Comparison of ENCODE assay signal across 8 cellular contexts in genomic region chr11:65095974-65096806, GRCh38.
A peak's percentile ranks its signal among the peaks of the same experiment; 100 is the strongest.
DNase-seq lines count a peak whose midpoint lies in the region; TF ChIP-seq lines count a peak whose summit lies in the region.

Gene VPS51, plus strand, starts transcription at chr11:65096214. Its CDS starts 37 bp downstream, at chr11:65096251.

- H3K36me3 ChIP-seq in HEK293 (ENCODE audit: control insufficient read depth in 2 of 2, insufficient read depth in 1 of 2, low read length in 2 of 2) (peaks cover 0 to 8% of the 10 kb centered on the region in 2 experiments; a peak in 2 of 3 replicates), SK-N-MC (ENCODE audit: insufficient read depth, low read length) (no peaks in the 10 kb centered on the region)

- no peaks in the 10 kb centered on the region for H3K9me3 ChIP-seq in HEK293 (ENCODE audit: control insufficient read depth, insufficient read depth, low read depth, low read length)
- H3K9me3 ChIP-seq in SK-N-MC (ENCODE audit: low read depth, low read length) = no peaks in the 10 kb centered on the region

- H3K9me3 Mint-ChIP-seq in activated naive CD4-positive, alpha-beta T cell treated with anti-CD3 and anti-CD28 coated beads, Interleukin-2, amount 10 ng/mL, durations not matched to agents 7 days and 5 days = no peaks in the 10 kb centered on the region

- CTCF ChIA-PET in HEK293 (lab: Yijun Ruan, JAX) = interaction anchor here (0.5 to 8.8 kb wide), 3 partner anchors 16 to 219 kb away, joined by 3 to 110 read pairs (median 3); partner anchors contain the start of gene TM7SF2
- CTCF ChIA-PET in activated naive CD4-positive, alpha-beta T cell treated with anti-CD3 and anti-CD28 coated beads, Interleukin-2, amount 10 ng/mL, durations not matched to agents 7 days and 5 days (lab: Charles Lee) = interaction anchor here (1.7 to 5.0 kb wide), 2 partner anchors 15 to 82 kb away, joined by 7 to 60 read pairs; partner anchors contain the start of genes ARL2 and TM7SF2

- peak; percentile 74 for DNase-seq in GDM1 (lab: John Stamatoyannopoulos, UW)
- peak; percentile 94 for DNase-seq in NAMALWA (ENCODE audit: low spot score)
- peak; percentile 76 for DNase-seq in SK-N-MC (ENCODE audit: low read depth, low spot score)
- peak; percentile 93 for DNase-seq in activated naive CD4-positive, alpha-beta T cell treated with anti-CD3 and anti-CD28 coated beads, Interleukin-2, amount 10 ng/mL, durations not matched to agents 7 days and 5 days
- DNase-seq in germinal center (ENCODE audit: low spot score) = peak; percentile 91
- peak; percentile 50 for DNase-seq in non-pigmented ciliary epithelial cell (ENCODE audit: low read depth)
- peak; percentile 38 to 92 (median 77) for DNase-seq in substantia nigra (lab: John Stamatoyannopoulos, UW)

- H3K4me1 Mint-ChIP-seq in activated naive CD4-positive, alpha-beta T cell treated with anti-CD3 and anti-CD28 coated beads, Interleukin-2, amount 10 ng/mL, durations not matched to agents 7 days and 5 days = peaks cover 22% of the 10 kb centered on the region

- H3K27ac ChIP-seq in HEK293 (ENCODE audit: extremely low read depth, low read depth, low read length) (peak within 1 kb of the TSS; percentile 60; the same call in 1 of the 2 replicates), SK-N-MC (peak within 1 kb of the TSS; percentile 64; the same call in 1 of the 2 replicates), substantia nigra (ENCODE audit: low read depth, low read length, poor library complexity, severe bottlenecking) (peak within 1 kb of the TSS; percentile 94)

- H3K36me3 Mint-ChIP-seq in activated naive CD4-positive, alpha-beta T cell treated with anti-CD3 and anti-CD28 coated beads, Interleukin-2, amount 10 ng/mL, durations not matched to agents 7 days and 5 days = peaks cover 8% of the 10 kb centered on the region

- H3K27ac Mint-ChIP-seq in activated naive CD4-positive, alpha-beta T cell treated with anti-CD3 and anti-CD28 coated beads, Interleukin-2, amount 10 ng/mL, durations not matched to agents 7 days and 5 days = peak within 1 kb of the TSS; percentile 98

- POLR2A ChIA-PET in HEK293 (lab: Yijun Ruan, JAX) = interaction anchor here (1.2 to 2.6 kb wide), 10 partner anchors 11 to 318 kb away, joined by 4 to 24 read pairs (median 6); partner anchors contain the start of genes ARL2, CDCA5, FAU and MRPL49

- H3K27me3 Mint-ChIP-seq in activated naive CD4-positive, alpha-beta T cell treated with anti-CD3 and anti-CD28 coated beads, Interleukin-2, amount 10 ng/mL, durations not matched to agents 7 days and 5 days = no peaks in the 10 kb centered on the region

- peaks cover 3% of the 10 kb centered on the region; the same call in 1 of the 2 replicates for H3K4me1 ChIP-seq in HEK293 (ENCODE audit: control insufficient read depth, insufficient read depth, low read length)

- H3K4me3 Mint-ChIP-seq in activated naive CD4-positive, alpha-beta T cell treated with anti-CD3 and anti-CD28 coated beads, Interleukin-2, amount 10 ng/mL, durations not matched to agents 7 days and 5 days = peak within 1 kb of the TSS; percentile 92

- no peak for TF ChIP-seq CTCF in HEK293 (tag by site-specific recombination; IDR thresholded peaks at IDR 0.05)

- peak within 1 kb of the TSS; percentile 88 for H3K9ac ChIP-seq in SK-N-MC (ENCODE audit: insufficient read length)

- H3K4me3 ChIP-seq in HEK293 (ENCODE audit: low read depth, low read length) (peak within 1 kb of the TSS; percentile 61), SK-N-MC (peak within 1 kb of the TSS; percentile 91)

TF ChIP-seq in HEK293, 187 proteins besides CTCF, POLR2A, EP300 and RAD21 (continues in another document):
- peak; percentile 74 for TF ChIP-seq SP2 (tag by site-specific recombination; IDR thresholded peaks at IDR 0.05)
- TF ChIP-seq, protein P1, sequence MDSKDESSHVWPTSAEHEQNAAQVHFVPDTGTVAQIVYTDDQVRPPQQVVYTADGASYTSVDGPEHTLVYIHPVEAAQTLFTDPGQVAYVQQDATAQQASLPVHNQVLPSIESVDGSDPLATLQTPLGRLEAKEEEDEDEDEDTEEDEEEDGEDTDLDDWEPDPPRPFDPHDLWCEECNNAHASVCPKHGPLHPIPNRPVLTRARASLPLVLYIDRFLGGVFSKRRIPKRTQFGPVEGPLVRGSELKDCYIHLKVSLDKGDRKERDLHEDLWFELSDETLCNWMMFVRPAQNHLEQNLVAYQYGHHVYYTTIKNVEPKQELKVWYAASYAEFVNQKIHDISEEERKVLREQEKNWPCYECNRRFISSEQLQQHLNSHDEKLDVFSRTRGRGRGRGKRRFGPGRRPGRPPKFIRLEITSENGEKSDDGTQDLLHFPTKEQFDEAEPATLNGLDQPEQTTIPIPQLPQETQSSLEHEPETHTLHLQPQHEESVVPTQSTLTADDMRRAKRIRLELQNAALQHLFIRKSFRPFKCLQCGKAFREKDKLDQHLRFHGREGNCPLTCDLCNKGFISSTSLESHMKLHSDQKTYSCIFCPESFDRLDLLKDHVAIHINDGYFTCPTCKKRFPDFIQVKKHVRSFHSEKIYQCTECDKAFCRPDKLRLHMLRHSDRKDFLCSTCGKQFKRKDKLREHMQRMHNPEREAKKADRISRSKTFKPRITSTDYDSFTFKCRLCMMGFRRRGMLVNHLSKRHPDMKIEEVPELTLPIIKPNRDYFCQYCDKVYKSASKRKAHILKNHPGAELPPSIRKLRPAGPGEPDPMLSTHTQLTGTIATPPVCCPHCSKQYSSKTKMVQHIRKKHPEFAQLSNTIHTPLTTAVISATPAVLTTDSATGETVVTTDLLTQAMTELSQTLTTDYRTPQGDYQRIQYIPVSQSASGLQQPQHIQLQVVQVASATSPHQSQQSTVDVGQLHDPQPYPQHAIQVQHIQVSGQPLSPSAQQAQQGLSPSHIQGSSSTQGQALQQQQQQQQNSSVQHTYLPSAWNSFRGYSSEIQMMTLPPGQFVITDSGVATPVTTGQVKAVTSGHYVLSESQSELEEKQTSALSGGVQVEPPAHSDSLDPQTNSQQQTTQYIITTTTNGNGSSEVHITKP (tag by site-specific recombination; IDR thresholded peaks at IDR 0.05) = peak; percentile 56
- peak; percentile 83; the same call in 1 of the 2 replicates for TF ChIP-seq ZNF785 (tag by site-specific recombination; IDR thresholded peaks at IDR 0.05)
- peak; percentile 96 for TF ChIP-seq YY1 (tag by site-specific recombination; IDR thresholded peaks at IDR 0.05)
- peak; percentile 54 for TF ChIP-seq ZNF843 (tag by site-specific recombination; IDR thresholded peaks at IDR 0.05)
- TF ChIP-seq INSM2 (tag by site-specific recombination; IDR thresholded peaks at IDR 0.05) = peak; percentile 89
- no peak for TF ChIP-seq ZNF473 (tag by site-specific recombination; IDR thresholded peaks at IDR 0.05)
- peak; percentile 67 for TF ChIP-seq GLIS2 (tag by site-specific recombination; IDR thresholded peaks at IDR 0.05)
- TF ChIP-seq, protein P2, sequence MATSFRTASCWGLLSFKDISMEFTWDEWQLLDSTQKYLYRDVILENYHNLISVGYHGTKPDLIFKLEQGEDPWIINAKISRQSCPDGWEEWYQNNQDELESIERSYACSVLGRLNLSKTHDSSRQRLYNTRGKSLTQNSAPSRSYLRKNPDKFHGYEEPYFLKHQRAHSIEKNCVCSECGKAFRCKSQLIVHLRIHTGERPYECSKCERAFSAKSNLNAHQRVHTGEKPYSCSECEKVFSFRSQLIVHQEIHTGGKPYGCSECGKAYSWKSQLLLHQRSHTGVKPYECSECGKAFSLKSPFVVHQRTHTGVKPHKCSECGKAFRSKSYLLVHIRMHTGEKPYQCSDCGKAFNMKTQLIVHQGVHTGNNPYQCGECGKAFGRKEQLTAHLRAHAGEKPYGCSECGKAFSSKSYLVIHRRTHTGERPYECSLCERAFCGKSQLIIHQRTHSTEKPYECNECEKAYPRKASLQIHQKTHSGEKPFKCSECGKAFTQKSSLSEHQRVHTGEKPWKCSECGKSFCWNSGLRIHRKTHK (tag by site-specific recombination; IDR thresholded peaks at IDR 0.05) = no peak
- TF ChIP-seq HOXD13 (CRISPR knock-in tag; IDR thresholded peaks at IDR 0.05; ENCODE audit: borderline replicate concordance) = 0 out of 2 replicates have a peak, but pooled peaks have one; percentile 68
- TF ChIP-seq ZEB2 (tag by site-specific recombination; IDR thresholded peaks at IDR 0.05) = peak; percentile 77; the same call in 1 of the 2 replicates
- 0 out of 2 replicates have a peak, but pooled peaks have one; percentile 40 for TF ChIP-seq ZNF610 (tag by site-specific recombination; IDR thresholded peaks at IDR 0.05; ENCODE audit: borderline replicate concordance)
- TF ChIP-seq SALL2 (tag by site-specific recombination; IDR thresholded peaks at IDR 0.05; ENCODE audit: borderline replicate concordance) = peak; percentile 80; the same call in 1 of the 2 replicates
- peak; percentile 94 for TF ChIP-seq GLI4 (tag by site-specific recombination; IDR thresholded peaks at IDR 0.05)
- TF ChIP-seq ZNF2 (tag by site-specific recombination; IDR thresholded peaks at IDR 0.05) = peak; percentile 93
- TF ChIP-seq ZNF600 (tag by site-specific recombination; IDR thresholded peaks at IDR 0.05) = peak; percentile 43; the same call in 1 of the 2 replicates

Comparison
In these comparisons a context has a peak if more than half of its experiments do, and no peak if none do; other contexts are left out.
1. Peak in every context shown above with its lines: DNase-seq, H3K4me3 ChIP-seq and H3K27ac ChIP-seq.